10 cellular contexts compared by ENCODE assay signal in genomic region chr6:102114402-102114801, GRCh38.
DNase-seq lines count a peak whose midpoint lies in the region; ATAC-seq and TF ChIP-seq lines count a peak whose summit lies in the region.
"Had no signal": no experiment of that assay in that cellular context is flagged by ENCODE, and none has a peak within 500 bp of the region (broad histone marks: within the 10 kb centered on the region; RNA-seq: fewer than 3 reads in every experiment).

No MANE protein-coding gene starts in this region.

- DNase-seq in NCI-H69 (lab: John Stamatoyannopoulos, UW), result peak; percentile 53
- no peak for DNase-seq in kidney epithelial cell (ENCODE audit: low read depth)
- no peak for DNase-seq in inferior parietal cortex (ENCODE audit: extremely low spot score)
- DNase-seq in amygdala (lab: John Stamatoyannopoulos, UW), result no peak
- DNase-seq in NCI-H2081 (lab: John Stamatoyannopoulos, UW), result no peak
- no peak for DNase-seq in mesenteric fat pad (ENCODE audit: low spot score)
- DNase-seq: natural killer cell had no signal

- peak; percentile 88 for ATAC-seq in HG02852 (IDR thresholded peaks at IDR 0.05; ENCODE audit: unreplicated experiment)
- ATAC-seq: gastroesophageal sphincter, natural killer cell had no signal

- no peaks in the 10 kb centered on the region for H3K27me3 ChIP-seq in kidney epithelial cell (ENCODE audit: control insufficient read depth, insufficient read depth, low read length)
- H3K27me3 ChIP-seq: gastroesophageal sphincter had no signal

- no peak overlapping the region for H3K4me3 ChIP-seq in kidney epithelial cell (ENCODE audit: low read depth, low read length)
- H3K4me3 ChIP-seq: gastroesophageal sphincter had no signal

- TF ChIP-seq CTCF in GM12873 (IDR thresholded peaks at IDR 0.05; ENCODE audit: insufficient read depth, low read depth, low read length, missing control alignments) (peak; percentile 32), kidney epithelial cell (IDR thresholded peaks at IDR 0.05; ENCODE audit: insufficient read depth, low read length, poor library complexity, severe bottlenecking) (peak; percentile 33)

- H3K36me3 ChIP-seq in kidney epithelial cell (ENCODE audit: control insufficient read depth, insufficient read depth, low read length), result no peaks in the 10 kb centered on the region
- H3K36me3 ChIP-seq: gastroesophageal sphincter had no signal
